ENCODE assay signal across 1 cellular context in the genomic region with DNA sequence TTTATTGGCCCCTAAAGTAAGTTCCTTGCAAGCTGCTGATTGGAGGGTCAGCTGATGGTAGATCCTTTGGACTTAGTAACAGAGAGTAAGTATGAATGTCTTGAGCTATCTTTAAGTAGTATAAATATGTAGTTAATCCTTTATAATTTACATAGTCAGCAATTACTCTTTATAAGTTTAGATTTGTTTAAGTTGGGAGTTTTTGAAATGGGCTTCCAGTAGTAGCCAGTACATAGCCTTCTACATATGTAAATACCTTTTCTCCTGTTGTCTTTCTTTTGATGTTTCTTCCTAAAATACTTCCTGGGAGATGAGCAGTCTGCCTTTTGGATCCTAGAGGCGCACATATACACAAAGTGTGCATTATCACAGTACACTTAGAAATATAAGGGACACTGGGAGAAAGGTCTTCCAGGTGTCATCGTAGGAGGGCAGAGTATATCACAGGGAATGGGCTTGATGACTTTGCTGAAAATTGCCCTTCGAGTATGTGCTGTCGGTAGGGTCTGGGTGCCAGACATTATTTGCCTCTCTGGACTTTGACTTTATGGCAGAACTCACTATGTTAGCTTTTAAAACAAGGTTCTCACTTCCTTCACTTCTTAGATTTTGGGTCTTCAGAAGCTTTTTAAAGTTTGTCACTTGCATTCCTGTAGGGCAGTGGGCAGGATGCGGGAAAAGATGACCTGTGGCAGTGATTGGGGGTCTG.
TF ChIP-seq lines count a peak whose summit lies in the region.

No MANE protein-coding gene starts in this region.

TF ChIP-seq in SK-N-SH, 30 proteins besides CTCF, POLR2A, EP300 and RAD21 (continued from another document):
- TF ChIP-seq, protein P1, sequence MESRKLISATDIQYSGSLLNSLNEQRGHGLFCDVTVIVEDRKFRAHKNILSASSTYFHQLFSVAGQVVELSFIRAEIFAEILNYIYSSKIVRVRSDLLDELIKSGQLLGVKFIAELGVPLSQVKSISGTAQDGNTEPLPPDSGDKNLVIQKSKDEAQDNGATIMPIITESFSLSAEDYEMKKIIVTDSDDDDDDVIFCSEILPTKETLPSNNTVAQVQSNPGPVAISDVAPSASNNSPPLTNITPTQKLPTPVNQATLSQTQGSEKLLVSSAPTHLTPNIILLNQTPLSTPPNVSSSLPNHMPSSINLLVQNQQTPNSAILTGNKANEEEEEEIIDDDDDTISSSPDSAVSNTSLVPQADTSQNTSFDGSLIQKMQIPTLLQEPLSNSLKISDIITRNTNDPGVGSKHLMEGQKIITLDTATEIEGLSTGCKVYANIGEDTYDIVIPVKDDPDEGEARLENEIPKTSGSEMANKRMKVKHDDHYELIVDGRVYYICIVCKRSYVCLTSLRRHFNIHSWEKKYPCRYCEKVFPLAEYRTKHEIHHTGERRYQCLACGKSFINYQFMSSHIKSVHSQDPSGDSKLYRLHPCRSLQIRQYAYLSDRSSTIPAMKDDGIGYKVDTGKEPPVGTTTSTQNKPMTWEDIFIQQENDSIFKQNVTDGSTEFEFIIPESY (IDR thresholded peaks at IDR 0.05; ENCODE audit: borderline replicate concordance, low read depth), result no peak
- TF ChIP-seq, protein P2, sequence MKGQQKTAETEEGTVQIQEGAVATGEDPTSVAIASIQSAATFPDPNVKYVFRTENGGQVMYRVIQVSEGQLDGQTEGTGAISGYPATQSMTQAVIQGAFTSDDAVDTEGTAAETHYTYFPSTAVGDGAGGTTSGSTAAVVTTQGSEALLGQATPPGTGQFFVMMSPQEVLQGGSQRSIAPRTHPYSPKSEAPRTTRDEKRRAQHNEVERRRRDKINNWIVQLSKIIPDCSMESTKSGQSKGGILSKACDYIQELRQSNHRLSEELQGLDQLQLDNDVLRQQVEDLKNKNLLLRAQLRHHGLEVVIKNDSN (IDR thresholded peaks at IDR 0.05; ENCODE audit: borderline replicate concordance, low read depth), result no peak
- no peak for TF ChIP-seq SMC3 (IDR thresholded peaks at IDR 0.05; ENCODE audit: low read depth, low read length)
- no peak for TF ChIP-seq TCF12 (IDR thresholded peaks at IDR 0.05)
- TF ChIP-seq, protein P3, sequence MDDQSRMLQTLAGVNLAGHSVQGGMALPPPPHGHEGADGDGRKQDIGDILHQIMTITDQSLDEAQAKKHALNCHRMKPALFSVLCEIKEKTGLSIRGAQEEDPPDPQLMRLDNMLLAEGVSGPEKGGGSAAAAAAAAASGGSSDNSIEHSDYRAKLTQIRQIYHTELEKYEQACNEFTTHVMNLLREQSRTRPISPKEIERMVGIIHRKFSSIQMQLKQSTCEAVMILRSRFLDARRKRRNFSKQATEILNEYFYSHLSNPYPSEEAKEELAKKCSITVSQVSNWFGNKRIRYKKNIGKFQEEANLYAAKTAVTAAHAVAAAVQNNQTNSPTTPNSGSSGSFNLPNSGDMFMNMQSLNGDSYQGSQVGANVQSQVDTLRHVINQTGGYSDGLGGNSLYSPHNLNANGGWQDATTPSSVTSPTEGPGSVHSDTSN (IDR thresholded peaks at IDR 0.05), result no peak
